13 cellular contexts compared by ENCODE assay signal in the genomic region with DNA sequence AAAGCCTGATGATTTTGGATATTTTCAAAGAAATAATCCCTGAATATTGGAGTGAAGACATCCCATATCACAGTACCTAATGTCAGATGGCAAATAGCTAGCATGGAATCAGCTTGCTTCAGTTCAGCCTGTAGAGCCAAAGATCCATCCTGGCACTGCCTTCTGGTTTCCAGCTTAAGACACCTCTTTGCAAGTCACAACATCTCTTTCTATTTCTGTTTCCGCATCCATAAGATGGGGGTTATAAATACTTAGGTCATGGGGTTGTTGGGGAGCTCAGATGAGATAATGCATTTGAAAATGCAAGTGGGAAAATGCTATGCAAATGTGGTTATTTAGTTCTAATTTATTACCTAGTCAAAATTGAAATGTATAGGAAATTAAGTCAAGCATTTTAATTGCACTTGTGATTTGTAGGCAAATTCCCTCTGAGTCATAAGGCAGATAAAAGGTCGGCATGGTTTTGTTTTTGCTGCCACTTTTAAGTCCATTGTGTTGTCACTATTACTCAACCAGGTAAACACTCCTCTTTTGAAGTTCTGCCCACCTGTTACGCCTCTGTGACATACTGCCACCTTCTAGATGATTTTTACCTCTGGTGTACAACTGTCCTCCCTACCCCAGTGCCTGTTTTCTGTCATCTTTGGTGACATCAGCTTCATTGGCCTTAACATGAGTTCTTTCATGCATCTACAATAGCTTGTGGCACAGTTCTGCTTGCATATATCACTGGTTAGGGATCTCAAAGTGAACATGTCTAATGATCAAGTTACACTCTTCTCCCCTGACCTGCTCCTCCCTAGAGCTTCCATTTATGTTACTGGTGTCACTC.
DNase-seq lines count a peak whose midpoint lies in the region; ATAC-seq and TF ChIP-seq lines count a peak whose summit lies in the region.
"Had no signal": no experiment of that assay in that cellular context is flagged by ENCODE, and none has a peak within 500 bp of the region (broad histone marks: within the 10 kb centered on the region; RNA-seq: fewer than 3 reads in every experiment).

No MANE protein-coding gene starts in this region.

- no peak for TF ChIP-seq CTCF in nephron progenitor cell (IDR thresholded peaks at IDR 0.05)

- POLR2A ChIA-PET in activated CD4-positive, alpha-beta memory T cell treated with anti-CD3 and anti-CD28 coated beads for 36 hours (lab: Charles Lee), result interaction anchor here (0.5 kb wide), 1 partner anchor 18 kb away, joined by 5 read pairs; no protein-coding TSS in a partner anchor
- POLR2A ChIA-PET in activated CD4-positive, alpha-beta memory T cell treated with anti-CD3 and anti-CD28 coated beads, Interleukin-2, amount 10 ng/mL, durations not matched to agents 7 days and 5 days (lab: Charles Lee), result no interaction called here

- H3K4me1 Mint-ChIP-seq in activated CD4-positive, alpha-beta memory T cell treated with anti-CD3 and anti-CD28 coated beads for 36 hours (ENCODE audit: low read depth), result peaks cover 22% of the 10 kb centered on the region
- peaks cover 21% of the 10 kb centered on the region for H3K4me1 Mint-ChIP-seq in activated CD4-positive, alpha-beta memory T cell treated with anti-CD3 and anti-CD28 coated beads, Interleukin-2, amount 10 ng/mL, durations not matched to agents 7 days and 5 days
- H3K4me1 Mint-ChIP-seq in nephron progenitor cell, result peaks cover 10% of the 10 kb centered on the region

- no peak overlapping the region for H3K4me3 Mint-ChIP-seq in activated CD4-positive, alpha-beta memory T cell treated with anti-CD3 and anti-CD28 coated beads for 36 hours
- no peak overlapping the region for H3K4me3 Mint-ChIP-seq in activated CD4-positive, alpha-beta memory T cell treated with anti-CD3 and anti-CD28 coated beads, Interleukin-2, amount 10 ng/mL, durations not matched to agents 7 days and 5 days
- no peak overlapping the region for H3K4me3 Mint-ChIP-seq in nephron progenitor cell
- H3K4me3 Mint-ChIP-seq: T-helper 1 cell treated with Interleukin-12 subunit alpha and Interleukin-12 subunit beta and Interleukin-4 antibody, amounts not matched to agents 30 μg/mL and 1 μg/mL, for 36 hours had no signal

- intact Hi-C loops in activated CD4-positive, alpha-beta memory T cell treated with anti-CD3 and anti-CD28 coated beads for 36 hours (cut with micrococcal nuclease), result loop anchor here (1.0 kb wide), 1 partner anchor 32 kb away; no protein-coding TSS in a partner anchor

- no peaks in the 10 kb centered on the region for H3K9me3 Mint-ChIP-seq in activated CD4-positive, alpha-beta memory T cell treated with anti-CD3 and anti-CD28 coated beads for 36 hours
- H3K9me3 Mint-ChIP-seq in activated CD4-positive, alpha-beta memory T cell treated with anti-CD3 and anti-CD28 coated beads, Interleukin-2, amount 10 ng/mL, durations not matched to agents 7 days and 5 days, result no peaks in the 10 kb centered on the region
- no peaks in the 10 kb centered on the region for H3K9me3 Mint-ChIP-seq in nephron progenitor cell
- H3K9me3 Mint-ChIP-seq: activated T-helper 2 cell treated with anti-CD3 and anti-CD28 coated beads, Interferon-gamma antibody, Interleukin-2, Interleukin-4, amounts not matched to agents 10 μg/mL and 5 μg/mL and 100 μg/mL, durations not matched to agents 14 hours and 24 hours and 36 hours had no signal

- no peaks in the 10 kb centered on the region for H3K27me3 Mint-ChIP-seq in activated CD4-positive, alpha-beta memory T cell treated with anti-CD3 and anti-CD28 coated beads for 36 hours
- H3K27me3 Mint-ChIP-seq in activated CD4-positive, alpha-beta memory T cell treated with anti-CD3 and anti-CD28 coated beads, Interleukin-2, amount 10 ng/mL, durations not matched to agents 7 days and 5 days, result no peaks in the 10 kb centered on the region
- H3K27me3 Mint-ChIP-seq in nephron progenitor cell (ENCODE audit: low read depth, poor library complexity), result no peaks in the 10 kb centered on the region

- peak; percentile 33 for DNase-seq in activated CD4-positive, alpha-beta memory T cell treated with anti-CD3 and anti-CD28 coated beads for 36 hours
- no peak for DNase-seq in activated CD4-positive, alpha-beta memory T cell treated with anti-CD3 and anti-CD28 coated beads, Interleukin-2, amount 10 ng/mL, durations not matched to agents 7 days and 5 days
- DNase-seq in NCI-H526 treated with DMSO at 0.1 percent for 48 hours (lab: John Stamatoyannopoulos, UW) (peak; percentile 51), nephron progenitor cell (no peak), H4 (ENCODE audit: low spot score) (no peak), GOT3 (lab: John Stamatoyannopoulos, UW) (no peak)
- no peak for DNase-seq in activated CD8-positive, alpha-beta memory T cell treated with anti-CD3 and anti-CD28 coated beads, Interleukin-2, amount 50 U/mL, for 4 hours
- DNase-seq: hippocampal formation, NCI-H524 treated with DMSO at 0.1 percent for 48 hours, stomach had no signal

- H3K27ac Mint-ChIP-seq in activated CD4-positive, alpha-beta memory T cell treated with anti-CD3 and anti-CD28 coated beads for 36 hours, result no peak overlapping the region
- H3K27ac Mint-ChIP-seq in activated CD4-positive, alpha-beta memory T cell treated with anti-CD3 and anti-CD28 coated beads, Interleukin-2, amount 10 ng/mL, durations not matched to agents 7 days and 5 days, result no peak overlapping the region
- H3K27ac Mint-ChIP-seq in nephron progenitor cell, result peak overlapping the region; percentile 23
- H3K27ac Mint-ChIP-seq: activated T-helper 2 cell treated with anti-CD3 and anti-CD28 coated beads, Interferon-gamma antibody, Interleukin-2, Interleukin-4, amounts not matched to agents 10 μg/mL and 5 μg/mL and 100 μg/mL, durations not matched to agents 14 hours and 24 hours and 36 hours; T-helper 1 cell treated with Interleukin-12 subunit alpha and Interleukin-12 subunit beta and Interleukin-4 antibody, amounts not matched to agents 30 μg/mL and 1 μg/mL, for 36 hours had no signal

- CTCF ChIA-PET in activated CD4-positive, alpha-beta memory T cell treated with anti-CD3 and anti-CD28 coated beads for 36 hours (lab: Charles Lee), result no interaction called here
- CTCF ChIA-PET in activated CD4-positive, alpha-beta memory T cell treated with anti-CD3 and anti-CD28 coated beads, Interleukin-2, amount 10 ng/mL, durations not matched to agents 7 days and 5 days (lab: Charles Lee), result no interaction called here

- ATAC-seq in HG03175 (IDR thresholded peaks at IDR 0.05; ENCODE audit: unreplicated experiment), result peak; percentile 64

- H3K36me3 Mint-ChIP-seq in activated CD4-positive, alpha-beta memory T cell treated with anti-CD3 and anti-CD28 coated beads for 36 hours, result peaks cover 5% of the 10 kb centered on the region
- peaks cover 14% of the 10 kb centered on the region for H3K36me3 Mint-ChIP-seq in activated CD4-positive, alpha-beta memory T cell treated with anti-CD3 and anti-CD28 coated beads, Interleukin-2, amount 10 ng/mL, durations not matched to agents 7 days and 5 days (ENCODE audit: low read depth)
- H3K36me3 Mint-ChIP-seq in nephron progenitor cell (ENCODE audit: low read depth), result peaks cover 12% of the 10 kb centered on the region

Comparison
In these comparisons a context has a peak if more than half of its experiments do, and no peak if none do; other contexts are left out.
1. DNase-seq: peak in activated CD4-positive, alpha-beta memory T cell treated with anti-CD3 and anti-CD28 coated beads for 36 hours (single experiment) and NCI-H526 treated with DMSO at 0.1 percent for 48 hours (single experiment); none in activated CD4-positive, alpha-beta memory T cell treated with anti-CD3 and anti-CD28 coated beads, Interleukin-2, amount 10 ng/mL, durations not matched to agents 7 days and 5 days (single experiment), nephron progenitor cell (single experiment), activated CD8-positive, alpha-beta memory T cell treated with anti-CD3 and anti-CD28 coated beads, Interleukin-2, amount 50 U/mL, for 4 hours (single experiment), H4 (single experiment) and GOT3 (single experiment).